29 cellular contexts compared by ENCODE assay signal in the genomic region with DNA sequence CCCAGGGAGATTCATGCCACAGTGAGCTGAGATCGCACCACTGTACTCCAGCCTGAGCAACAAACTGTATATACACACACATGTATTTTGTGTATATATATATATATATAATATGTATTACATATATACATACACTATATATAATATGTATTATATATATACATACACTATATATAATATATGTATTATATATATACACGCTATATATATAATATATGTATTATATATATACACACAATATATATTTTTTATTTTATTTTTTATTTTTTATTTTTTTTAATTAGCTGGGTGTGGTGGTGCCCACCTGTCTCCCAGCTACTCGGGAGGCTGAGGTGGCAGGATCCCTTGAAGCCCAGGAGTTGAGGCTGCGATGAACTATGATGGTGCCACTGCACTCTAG. TPM values are rescaled to one million over a fixed set of nuclear protein-coding genes. Genes with fewer than 3 reads are reported as not detected.
"Had no signal": no experiment of that assay in that cellular context is flagged by ENCODE, and none has a peak within 500 bp of the region (broad histone marks: within the 10 kb centered on the region; RNA-seq: fewer than 3 reads in every experiment).

No MANE protein-coding gene starts in this region.

- H3K36me3 ChIP-seq: stomach, suprapubic skin, thoracic aorta, thyroid gland, tibial artery, tibial nerve, transverse colon, upper lobe of left lung, upper lobe of right lung, uterus, vagina had no signal

- H3K27ac Mint-ChIP-seq: stimulated activated effector memory CD8-positive, alpha-beta T cell treated with anti-CD3 and anti-CD28 coated beads, Interleukin-12 subunit alpha, Interleukin-12 subunit beta, amount 100 ng/mL, for 72 hours; stimulated activated naive B cell treated with anti-CD40 and anti-IgM and Interleukin-4, amounts not matched to agents 10 μg/mL and 1 μg/mL and 100 μg/mL, for 72 hours; stimulated activated naive CD8-positive, alpha-beta T cell treated with anti-CD3 and anti-CD28 coated beads, Interleukin-15, Interleukin-2, amounts not matched to agents 100 ng/mL and 50 ng/mL, for 24 hours; type B pancreatic cell had no signal

- H3K9me3 ChIP-seq: stomach, suprapubic skin, testis, thoracic aorta, thyroid gland, tibial artery, tibial nerve, transverse colon, upper lobe of left lung, upper lobe of right lung, uterus, vagina had no signal

- H3K9me3 Mint-ChIP-seq: stimulated activated effector memory CD8-positive, alpha-beta T cell treated with anti-CD3 and anti-CD28 coated beads, Interleukin-12 subunit alpha, Interleukin-12 subunit beta, amount 100 ng/mL, for 72 hours; stimulated activated memory B cell treated with anti-CD40 and anti-IgM and Interleukin-4, amounts not matched to agents 10 μg/mL and 1 μg/mL and 100 μg/mL, for 72 hours; stimulated activated naive B cell treated with anti-CD40 and anti-IgM and Interleukin-4, amounts not matched to agents 10 μg/mL and 1 μg/mL and 100 μg/mL, for 72 hours; stimulated activated naive CD8-positive, alpha-beta T cell treated with anti-CD3 and anti-CD28 coated beads, Interleukin-15, amount 100 ng/mL, for 72 hours; stimulated activated naive CD8-positive, alpha-beta T cell treated with anti-CD3 and anti-CD28 coated beads, Interleukin-15, Interleukin-2, amounts not matched to agents 100 ng/mL and 50 ng/mL, for 24 hours; type B pancreatic cell had no signal

- H3K27me3 ChIP-seq: testis, thyroid gland, upper lobe of left lung, uterus, vagina had no signal

- H3K4me3 ChIP-seq: stomach, suprapubic skin, testis, thoracic aorta, thyroid gland, tibial artery, tibial nerve, transverse colon, upper lobe of left lung, upper lobe of right lung, uterus, vagina had no signal

- H3K36me3 Mint-ChIP-seq: stimulated activated effector memory CD8-positive, alpha-beta T cell treated with anti-CD3 and anti-CD28 coated beads, Interleukin-12 subunit alpha, Interleukin-12 subunit beta, amount 100 ng/mL, for 72 hours; stimulated activated memory B cell treated with anti-CD40 and anti-IgM and Interleukin-4, amounts not matched to agents 10 μg/mL and 1 μg/mL and 100 μg/mL, for 72 hours; type B pancreatic cell had no signal

- DNase-seq: stimulated activated CD4-positive, alpha-beta T cell treated with anti-CD3 and anti-CD28 coated beads, Interleukin-2, amount 100 ng/mL, for 48 hours; stimulated activated CD4-positive, alpha-beta T cell treated with anti-CD3 and anti-CD28 coated beads, Interleukin-4, amount 100 ng/mL, for 1 hour; stimulated activated CD4-positive, alpha-beta T cell treated with anti-CD3 and anti-CD28 coated beads, Interleukin-4, amount 100 ng/mL, for 24 hours; stimulated activated CD4-positive, alpha-beta T cell treated with anti-CD3 and anti-CD28 coated beads, Interleukin-4, amount 100 ng/mL, for 4 hours; stimulated activated CD8-positive, alpha-beta memory T cell treated with anti-CD3 and anti-CD28 coated beads, Interleukin-4, amount 100 ng/mL, for 48 hours; stimulated activated naive B cell treated with anti-CD40 and anti-IgM and Interleukin-4, amounts not matched to agents 10 μg/mL and 1 μg/mL and 100 μg/mL, for 72 hours; stimulated activated naive CD4-positive, alpha-beta T cell; stimulated activated naive CD4-positive, alpha-beta T cell treated with Interleukin-2 at 50 U/mL for 16 hours; stimulated activated naive CD8-positive, alpha-beta T cell treated with anti-CD3 and anti-CD28 coated beads, Interleukin-15, amount 100 ng/mL, for 72 hours; stimulated activated naive CD8-positive, alpha-beta T cell treated with anti-CD3 and anti-CD28 coated beads, Interleukin-15, Interleukin-2, amounts not matched to agents 100 U/mL and 50 U/mL, for 24 hours; stomach; substantia nigra; testis; thyroid gland; transverse colon; trophoblast cell; uterus had no signal

- FAIRE-seq: urothelium cell line had no signal

- H3K4me3 Mint-ChIP-seq: stimulated activated effector memory CD8-positive, alpha-beta T cell treated with anti-CD3 and anti-CD28 coated beads, Interleukin-12 subunit alpha, Interleukin-12 subunit beta, amount 100 ng/mL, for 72 hours; stimulated activated memory B cell treated with anti-CD40 and anti-IgM and Interleukin-4, amounts not matched to agents 10 μg/mL and 1 μg/mL and 100 μg/mL, for 72 hours; stimulated activated naive B cell treated with anti-CD40 and anti-IgM and Interleukin-4, amounts not matched to agents 10 μg/mL and 1 μg/mL and 100 μg/mL, for 72 hours; stimulated activated naive CD8-positive, alpha-beta T cell treated with anti-CD3 and anti-CD28 coated beads, Interleukin-15, amount 100 ng/mL, for 72 hours; stimulated activated naive CD8-positive, alpha-beta T cell treated with anti-CD3 and anti-CD28 coated beads, Interleukin-15, Interleukin-2, amounts not matched to agents 100 ng/mL and 50 ng/mL, for 24 hours; type B pancreatic cell had no signal

- ATAC-seq: stimulated activated effector memory CD8-positive, alpha-beta T cell treated with anti-CD3 and anti-CD28 coated beads, Interleukin-12 subunit alpha, Interleukin-12 subunit beta, amount 100 ng/mL, for 72 hours; stimulated activated memory B cell treated with anti-CD40 and anti-IgM and Interleukin-4, amounts not matched to agents 10 μg/mL and 1 μg/mL and 100 μg/mL, for 72 hours; stimulated activated naive B cell treated with anti-CD40 and anti-IgM and Interleukin-4, amounts not matched to agents 10 μg/mL and 1 μg/mL and 100 μg/mL, for 72 hours; stimulated activated naive CD8-positive, alpha-beta T cell treated with anti-CD3 and anti-CD28 coated beads, Interleukin-15, amount 100 ng/mL, for 72 hours; stimulated activated naive CD8-positive, alpha-beta T cell treated with anti-CD3 and anti-CD28 coated beads, Interleukin-15, Interleukin-2, amounts not matched to agents 100 U/mL and 50 U/mL, for 24 hours; upper lobe of right lung had no signal

- H3K27ac ChIP-seq: stomach, suprapubic skin, testis, thoracic aorta, thyroid gland, tibial artery, tibial nerve, transverse colon, upper lobe of left lung, upper lobe of right lung, uterus, vagina had no signal

- H3K4me1 ChIP-seq: stomach, testis, thyroid gland, tibial artery, tibial nerve, upper lobe of right lung, uterus, vagina had no signal

RNA-seq across cellular contexts. Expression of gene TP73, which starts 9.3 kb away (rescaled TPM):
- total RNA-seq: thoracic aorta had no signal
